ENCODE assay signal across 1 cellular context in genomic region chr16:48384305-48384981, GRCh38.
A peak's percentile ranks its signal among the peaks of the same experiment; 100 is the strongest.
TF ChIP-seq lines count a peak whose summit lies in the region.

No MANE protein-coding gene starts in this region.

TF ChIP-seq in HepG2, 621 proteins besides CTCF, POLR2A, EP300 and RAD21 (continued from another document and continues in another):
- TF ChIP-seq ZNF609 (CRISPR knock-in tag; IDR thresholded peaks at IDR 0.05; ENCODE audit: borderline replicate concordance) = no peak
- 0 out of 2 replicates have a peak, but pooled peaks have one; percentile 10 for TF ChIP-seq ATF7-NPFF (CRISPR knock-in tag; IDR thresholded peaks at IDR 0.05; ENCODE audit: low read depth)
- TF ChIP-seq TFAP4 (IDR thresholded peaks at IDR 0.05; ENCODE audit: borderline replicate concordance, low read depth) = peak; percentile 86; the same call in 1 of the 2 replicates
- TF ChIP-seq ZNF687 (CRISPR knock-in tag; IDR thresholded peaks at IDR 0.05) = 0 out of 2 replicates have a peak, but pooled peaks have one; percentile 34
- 0 out of 2 replicates have a peak, but pooled peaks have one; percentile 17 for TF ChIP-seq ETV6 (CRISPR knock-in tag; conservative IDR thresholded peaks at IDR 0.05)
- no peak for TF ChIP-seq THAP8 (CRISPR knock-in tag; IDR thresholded peaks at IDR 0.05; ENCODE audit: borderline replicate concordance)
- 0 out of 2 replicates have a peak, but pooled peaks have one; percentile 11 for TF ChIP-seq NCOA2 (CRISPR knock-in tag; IDR thresholded peaks at IDR 0.05)
- TF ChIP-seq SNAPC4 (CRISPR knock-in tag; IDR thresholded peaks at IDR 0.05) = peak; percentile 20; the same call in 1 of the 2 replicates
- TF ChIP-seq ZNF83 (CRISPR knock-in tag; IDR thresholded peaks at IDR 0.05; ENCODE audit: borderline replicate concordance) = 0 out of 2 replicates have a peak, but pooled peaks have one; percentile 49
- TF ChIP-seq HOXA5 (CRISPR knock-in tag; IDR thresholded peaks at IDR 0.05) = no peak
- no peak for TF ChIP-seq ZNF629 (CRISPR knock-in tag; conservative IDR thresholded peaks at IDR 0.05)
- 0 out of 2 replicates have a peak, but pooled peaks have one; percentile 1 for TF ChIP-seq ZNF543 (CRISPR knock-in tag; IDR thresholded peaks at IDR 0.05)
- TF ChIP-seq NONO (IDR thresholded peaks at IDR 0.05) = no peak
- TF ChIP-seq NONO (CRISPR knock-in tag; conservative IDR thresholded peaks at IDR 0.05) = peak; percentile 61
- TF ChIP-seq NFKBIZ (CRISPR knock-in tag; IDR thresholded peaks at IDR 0.05) = 0 out of 2 replicates have a peak, but pooled peaks have one; percentile 31
- TF ChIP-seq ATF1 (CRISPR knock-in tag; IDR thresholded peaks at IDR 0.05) = no peak
- no peak for TF ChIP-seq MAFK (conservative IDR thresholded peaks at IDR 0.05 in 1 of 2, IDR thresholded peaks at IDR 0.05 in 1 of 2; ENCODE audit: low read length in 2 of 2)
- TF ChIP-seq BCL6 (CRISPR knock-in tag; IDR thresholded peaks at IDR 0.05) = peak; percentile 76
- TF ChIP-seq EEA1 (CRISPR knock-in tag; IDR thresholded peaks at IDR 0.05; ENCODE audit: borderline replicate concordance) = no peak
- TF ChIP-seq ZFY (CRISPR knock-in tag; IDR thresholded peaks at IDR 0.05) = peak; percentile 24
- TF ChIP-seq ZNF639 (CRISPR knock-in tag; conservative IDR thresholded peaks at IDR 0.05) = no peak
- TF ChIP-seq ZNF770 (CRISPR knock-in tag; IDR thresholded peaks at IDR 0.05) = peak; percentile 44
- peak; percentile 39; the same call in 1 of the 2 replicates for TF ChIP-seq KAT8 (CRISPR knock-in tag; IDR thresholded peaks at IDR 0.05)
- TF ChIP-seq GFI1 (CRISPR knock-in tag; IDR thresholded peaks at IDR 0.05; ENCODE audit: borderline replicate concordance) = 0 out of 2 replicates have a peak, but pooled peaks have one; percentile 35
- 0 out of 4 replicates have a peak, but pooled peaks of 1 of the 2 experiments have one; percentile 21 for TF ChIP-seq KLF16 (CRISPR knock-in tag; IDR thresholded peaks at IDR 0.05)
- TF ChIP-seq ZNF382 (CRISPR knock-in tag; IDR thresholded peaks at IDR 0.05; ENCODE audit: borderline replicate concordance) = no peak
- peak; percentile 2 for TF ChIP-seq RBM39 (IDR thresholded peaks at IDR 0.05; ENCODE audit: low read depth, low read length, poor library complexity, severe bottlenecking)
- peak; percentile 85 for TF ChIP-seq YY1 (IDR thresholded peaks at IDR 0.05; ENCODE audit: insufficient read depth, insufficient replicate concordance, low read depth, low read length)
